Comparison of ENCODE assay signal across 23 cellular contexts in genomic region chr11:61883327-61883726, GRCh38. TPM values are rescaled to one million over a fixed set of nuclear protein-coding genes. Genes with fewer than 3 reads are reported as not detected.
"Had no signal": no experiment of that assay in that cellular context is flagged by ENCODE, and none has a peak within 500 bp of the region (broad histone marks: within the 10 kb centered on the region; RNA-seq: fewer than 3 reads in every experiment).

No MANE protein-coding gene starts in this region.

- H3K27ac Mint-ChIP-seq: activated CD8-positive, alpha-beta T cell treated with anti-CD3 and anti-CD28 coated beads, Interleukin-2, amount 10 ng/mL, durations not matched to agents 7 days and 5 days; activated naive CD8-positive, alpha-beta T cell treated with anti-CD3 and anti-CD28 coated beads for 36 hours; activated T-cell treated with anti-CD3 and anti-CD28 coated beads, Interleukin-2, amount 50 U/mL, for 72 hours; naive thymus-derived CD8-positive, alpha-beta T cell; progenitor cell of endocrine pancreas had no signal

- H3K27ac ChIP-seq: body of pancreas, coronary artery, esophagus muscularis mucosa, upper lobe of left lung had no signal

- H3K36me3 Mint-ChIP-seq: activated naive CD8-positive, alpha-beta T cell treated with anti-CD3 and anti-CD28 coated beads for 36 hours; immature natural killer cell; naive thymus-derived CD8-positive, alpha-beta T cell had no signal

- H3K27me3 ChIP-seq: body of pancreas, esophagus muscularis mucosa, upper lobe of left lung had no signal

- H3K4me3 Mint-ChIP-seq: activated CD8-positive, alpha-beta T cell treated with anti-CD3 and anti-CD28 coated beads, Interleukin-2, amount 10 ng/mL, durations not matched to agents 7 days and 5 days; activated naive CD8-positive, alpha-beta T cell treated with anti-CD3 and anti-CD28 coated beads for 36 hours; activated T-cell treated with anti-CD3 and anti-CD28 coated beads, Interleukin-2, amount 50 U/mL, for 72 hours; immature natural killer cell; naive thymus-derived CD8-positive, alpha-beta T cell had no signal

- DNase-seq: activated CD4-positive, alpha-beta T cell treated with anti-CD3 and anti-CD28 coated beads for 48 hours; activated CD8-positive, alpha-beta memory T cell treated with anti-CD3 and anti-CD28 coated beads, Interleukin-2, amount 50 U/mL, for 4 hours; activated CD8-positive, alpha-beta T cell treated with anti-CD3 and anti-CD28 coated beads, Interleukin-2, amount 10 ng/mL, durations not matched to agents 7 days and 5 days; activated gamma-delta T cell; activated naive CD8-positive, alpha-beta T cell treated with anti-CD3 and anti-CD28 coated beads for 36 hours; activated T-cell treated with anti-CD3 and anti-CD28 coated beads, Interleukin-2, amount 50 U/mL, for 72 hours; body of pancreas; central memory CD4-positive, alpha-beta T cell; immature natural killer cell; left colon; naive thymus-derived CD8-positive, alpha-beta T cell; right cardiac atrium; stimulated activated CD4-positive, alpha-beta T cell treated with anti-CD3 and anti-CD28 coated beads, Interleukin-4, amount 100 ng/mL, for 4 hours; stimulated activated CD8-positive, alpha-beta memory T cell treated with anti-CD3 and anti-CD28 coated beads, Interleukin-4, amount 100 ng/mL, for 48 hours; stimulated activated naive CD8-positive, alpha-beta T cell treated with anti-CD3 and anti-CD28 coated beads, Interleukin-15, Interleukin-2, amounts not matched to agents 100 U/mL and 50 U/mL, for 24 hours; T-helper 2 cell; upper lobe of left lung had no signal

- H3K9me3 ChIP-seq: body of pancreas, esophagus muscularis mucosa, upper lobe of left lung had no signal

- H3K27me3 Mint-ChIP-seq: activated naive CD8-positive, alpha-beta T cell treated with anti-CD3 and anti-CD28 coated beads for 36 hours had no signal

- H3K4me1 Mint-ChIP-seq: activated naive CD8-positive, alpha-beta T cell treated with anti-CD3 and anti-CD28 coated beads for 36 hours had no signal

- ATAC-seq: activated CD8-positive, alpha-beta T cell treated with anti-CD3 and anti-CD28 coated beads, Interleukin-2, amount 10 ng/mL, durations not matched to agents 7 days and 5 days; activated T-cell treated with anti-CD3 and anti-CD28 coated beads, Interleukin-2, amount 50 U/mL, for 72 hours; body of pancreas; left colon; naive thymus-derived CD8-positive, alpha-beta T cell; right cardiac atrium; stimulated activated naive CD8-positive, alpha-beta T cell treated with anti-CD3 and anti-CD28 coated beads, Interleukin-15, Interleukin-2, amounts not matched to agents 100 U/mL and 50 U/mL, for 24 hours had no signal

- H3K4me2 ChIP-seq: smooth muscle cell had no signal

- H3K4me3 ChIP-seq: body of pancreas, coronary artery, esophagus muscularis mucosa, lung, smooth muscle cell, upper lobe of left lung had no signal

RNA-seq across cellular contexts. Expression of gene RAB3IL1, which starts 34.0 kb away (rescaled TPM):
- total RNA-seq: activated CD8-positive, alpha-beta T cell treated with anti-CD3 and anti-CD28 coated beads, Interleukin-2, amount 10 ng/mL, durations not matched to agents 7 days and 5 days; activated naive CD8-positive, alpha-beta T cell treated with anti-CD3 and anti-CD28 coated beads for 36 hours; mononuclear cell had no signal
- polyA plus RNA-seq: immature natural killer cell; naive thymus-derived CD8-positive, alpha-beta T cell had no signal

RNA-seq across cellular contexts. Expression of gene FADS2, which starts 55.2 kb away (rescaled TPM):
- total RNA-seq: naive thymus-derived CD8-positive, alpha-beta T cell had no signal
